Comparison of ENCODE assay signal across 10 cellular contexts in genomic region chr16:55479560-55480197, GRCh38. TPM values are rescaled to one million over a fixed set of nuclear protein-coding genes. Genes with fewer than 3 reads are reported as not detected.
DNase-seq lines count a peak whose midpoint lies in the region; ATAC-seq and TF ChIP-seq lines count a peak whose summit lies in the region.
"Had no signal": no experiment of that assay in that cellular context is flagged by ENCODE, and none has a peak within 500 bp of the region (broad histone marks: within the 10 kb centered on the region; RNA-seq: fewer than 3 reads in every experiment).

No MANE protein-coding gene starts in this region.

- TF ChIP-seq CTCF in H9 (conservative IDR thresholded peaks at IDR 0.05) (no peak), gastrocnemius medialis (IDR thresholded peaks at IDR 0.05 in 4 of 5, conservative IDR thresholded peaks at IDR 0.05 in 1 of 5) (no peak)

- no peak for DNase-seq in H9
- no peak for DNase-seq in activated T-helper 2 cell treated with anti-CD3 and anti-CD28 coated beads, Interferon-gamma antibody, Interleukin-2, Interleukin-4, amounts not matched to agents 10 μg/mL and 5 μg/mL and 100 μg/mL, durations not matched to agents 14 hours and 24 hours and 36 hours (ENCODE audit: low spot score)
- no peak for DNase-seq in gastrocnemius medialis
- DNase-seq in activated naive CD8-positive, alpha-beta T cell treated with anti-CD3 and anti-CD28 coated beads for 36 hours = no peak
- DNase-seq in HCEC 1CT = no peak
- DNase-seq: activated CD8-positive, alpha-beta memory T cell treated with anti-CD3 and anti-CD28 coated beads, Interleukin-2, amount 10 ng/mL, durations not matched to agents 7 days and 5 days; small intestine had no signal

- H3K36me3 ChIP-seq in gastrocnemius medialis = no peaks in the 10 kb centered on the region

- H3K23me2 ChIP-seq in H9 (ENCODE audit: insufficient read length, low read depth, low read length, poor library complexity, severe bottlenecking) = peaks cover 20% of the 10 kb centered on the region

- no peak overlapping the region for H2BK12ac ChIP-seq in H9 (ENCODE audit: insufficient read length, low read depth, low read length)

- H2BK5ac ChIP-seq in H9 (ENCODE audit: insufficient read length, low read length) = no peak overlapping the region

- H3K27ac ChIP-seq in H9 (ENCODE audit: insufficient read length, low read depth, low read length) (no peak overlapping the region), gastrocnemius medialis (peak overlapping the region; percentile 72 to 80 (median 74))

- no peak overlapping the region for H2AFZ ChIP-seq in H9 (ENCODE audit: low read length)

- H3K9me3 ChIP-seq in H9 (ENCODE audit: control insufficient read depth, low read depth, low read length) (no peaks in the 10 kb centered on the region), gastrocnemius medialis (no peaks in the 10 kb centered on the region)

- no peak overlapping the region for H2BK120ac ChIP-seq in H9 (ENCODE audit: low read depth, low read length, poor library complexity, severe bottlenecking)

- no peak overlapping the region for H4K5ac ChIP-seq in H9 (ENCODE audit: insufficient read length, low read depth, low read length)

- no peak overlapping the region for H2BK20ac ChIP-seq in H9 (ENCODE audit: low read depth, low read length, poor library complexity, severe bottlenecking)

- no peak overlapping the region for H3K23ac ChIP-seq in H9 (ENCODE audit: insufficient read length, low read depth, low read length)

- no peak overlapping the region for H2BK15ac ChIP-seq in H9 (ENCODE audit: low read depth, low read length)

- no CpG with 5 or more reads among the region's 28 CpGs for WGBS in H9 (ENCODE audit: extremely low coverage, insufficient read length, low lambda C conversion rate)

- H4K20me1 ChIP-seq in H9 (ENCODE audit: control insufficient read depth, insufficient read depth, insufficient read length) = no peaks in the 10 kb centered on the region

- peak overlapping the region; percentile 9 to 94 (median 79); a peak in 5 of 7 replicates for H3K27ac Mint-ChIP-seq in H9
- no peak overlapping the region for H3K27ac Mint-ChIP-seq in activated T-helper 2 cell treated with anti-CD3 and anti-CD28 coated beads, Interferon-gamma antibody, Interleukin-2, Interleukin-4, amounts not matched to agents 10 μg/mL and 5 μg/mL and 100 μg/mL, durations not matched to agents 14 hours and 24 hours and 36 hours
- no peak overlapping the region for H3K27ac Mint-ChIP-seq in activated naive CD8-positive, alpha-beta T cell treated with anti-CD3 and anti-CD28 coated beads for 36 hours
- H3K27ac Mint-ChIP-seq: activated CD8-positive, alpha-beta memory T cell treated with anti-CD3 and anti-CD28 coated beads, Interleukin-2, amount 10 ng/mL, durations not matched to agents 7 days and 5 days had no signal

- peaks cover 35% of the 10 kb centered on the region in 2 experiments for H3K4me1 Mint-ChIP-seq in H9
- H3K4me1 Mint-ChIP-seq in activated T-helper 2 cell treated with anti-CD3 and anti-CD28 coated beads, Interferon-gamma antibody, Interleukin-2, Interleukin-4, amounts not matched to agents 10 μg/mL and 5 μg/mL and 100 μg/mL, durations not matched to agents 14 hours and 24 hours and 36 hours (ENCODE audit: low read depth) = peaks cover 3% of the 10 kb centered on the region
- no peaks in the 10 kb centered on the region for H3K4me1 Mint-ChIP-seq in activated naive CD8-positive, alpha-beta T cell treated with anti-CD3 and anti-CD28 coated beads for 36 hours

- peak overlapping the region; percentile 76 to 96 for H3K4me3 Mint-ChIP-seq in H9
- peak overlapping the region; percentile 54 for H3K4me3 Mint-ChIP-seq in activated T-helper 2 cell treated with anti-CD3 and anti-CD28 coated beads, Interferon-gamma antibody, Interleukin-2, Interleukin-4, amounts not matched to agents 10 μg/mL and 5 μg/mL and 100 μg/mL, durations not matched to agents 14 hours and 24 hours and 36 hours (ENCODE audit: low read depth)
- no peak overlapping the region for H3K4me3 Mint-ChIP-seq in activated naive CD8-positive, alpha-beta T cell treated with anti-CD3 and anti-CD28 coated beads for 36 hours
- H3K4me3 Mint-ChIP-seq: activated CD8-positive, alpha-beta memory T cell treated with anti-CD3 and anti-CD28 coated beads, Interleukin-2, amount 10 ng/mL, durations not matched to agents 7 days and 5 days had no signal

- TF ChIP-seq POLR2A in gastrocnemius medialis (IDR thresholded peaks at IDR 0.05) = no peak

- H3K4me1 ChIP-seq in H9 (ENCODE audit: insufficient read depth, low read length) (no peaks in the 10 kb centered on the region; the same call in 1 of the 2 replicates), gastrocnemius medialis (peaks cover 0 to 4% of the 10 kb centered on the region in 2 donors)

- no peaks in the 10 kb centered on the region for H3K79me1 ChIP-seq in H9 (ENCODE audit: insufficient read depth, low read depth, low read length, poor library complexity, severe bottlenecking)

- intact Hi-C loops in activated T-helper 2 cell treated with anti-CD3 and anti-CD28 coated beads, Interferon-gamma antibody, Interleukin-2, Interleukin-4, amounts not matched to agents 10 μg/mL and 5 μg/mL and 100 μg/mL, durations not matched to agents 14 hours and 24 hours and 36 hours (cut with micrococcal nuclease) = loop anchor here (10.0 kb wide), 1 partner anchor 715 kb away; the partner anchor contains the start of gene GNAO1
- intact Hi-C loops in gastrocnemius medialis (cut with DNase I; ENCODE audit: low total_unique reads) = no loop called here

- in situ Hi-C loops in gastrocnemius medialis (cut with MboI; ENCODE audit: low sequenced_read_pairs in 4 of 4) = no loop called here

- no peak overlapping the region for H3K9ac ChIP-seq in H9 (ENCODE audit: extremely low read depth, insufficient read length, low read length)

- no peak overlapping the region for H4K8ac ChIP-seq in H9 (replicated peaks; ENCODE audit: insufficient read length, low read depth, low read length)

- H3K4ac ChIP-seq in H9 (ENCODE audit: low read depth, low read length) = no peak overlapping the region

- H3T11ph ChIP-seq in H9 (ENCODE audit: low read length) = no peak overlapping the region

- peak overlapping the region; percentile 78 for H3K18ac ChIP-seq in H9 (ENCODE audit: insufficient read length, low read depth, low read length)

- H2AK5ac ChIP-seq in H9 (ENCODE audit: insufficient read length, low read length) = no peak overlapping the region

- H3K4me2 ChIP-seq in H9 (ENCODE audit: insufficient read depth, insufficient read length, low read length) = peak overlapping the region; percentile 55

- peaks cover 30% of the 10 kb centered on the region for H3K27me3 ChIP-seq in H9 (ENCODE audit: insufficient read depth, low read length)
- H3K27me3 ChIP-seq in gastrocnemius medialis = peaks cover 12 to 26% (median 14%) of the 10 kb centered on the region in 3 donors

- peak overlapping the region; percentile 40 for H3K4me3 ChIP-seq in iPS-11a (ENCODE audit: low read depth, low read length)
- H3K4me3 ChIP-seq in gastrocnemius medialis = peak overlapping the region; percentile 47 to 60 (median 54)

- peak overlapping the region; percentile 94 for H3K14ac ChIP-seq in H9 (ENCODE audit: insufficient read depth, low read length)

- peaks cover 81% of the 10 kb centered on the region for H3K27me3 Mint-ChIP-seq in H9 (ENCODE audit: low read depth)
- peaks cover 39% of the 10 kb centered on the region for H3K27me3 Mint-ChIP-seq in activated T-helper 2 cell treated with anti-CD3 and anti-CD28 coated beads, Interferon-gamma antibody, Interleukin-2, Interleukin-4, amounts not matched to agents 10 μg/mL and 5 μg/mL and 100 μg/mL, durations not matched to agents 14 hours and 24 hours and 36 hours (ENCODE audit: low read depth)
- peaks cover 41% of the 10 kb centered on the region for H3K27me3 Mint-ChIP-seq in activated naive CD8-positive, alpha-beta T cell treated with anti-CD3 and anti-CD28 coated beads for 36 hours

- H4K91ac ChIP-seq in H9 (ENCODE audit: insufficient read length, low read depth, low read length) = no peak overlapping the region

- no peak overlapping the region for H3K56ac ChIP-seq in H9 (ENCODE audit: insufficient read length, low read depth, low read length)

- ATAC-seq in gastrocnemius medialis (no peak), GM19328 (IDR thresholded peaks at IDR 0.05; ENCODE audit: unreplicated experiment) (no peak)
- no peak for ATAC-seq in activated CD4-positive, CD25-positive, alpha-beta regulatory T cell treated with anti-CD3 and anti-CD28 coated beads, Interleukin-2, amount 50 U/mL, for 24 hours
- ATAC-seq: activated CD8-positive, alpha-beta memory T cell treated with anti-CD3 and anti-CD28 coated beads, Interleukin-2, amount 10 ng/mL, durations not matched to agents 7 days and 5 days had no signal

- peaks cover 5 to 7% (median 7%) of the 10 kb centered on the region in 3 experiments; a peak in 6 of 7 replicates for H3K36me3 Mint-ChIP-seq in H9 (ENCODE audit: insufficient read depth in 1 of 3, low read depth in 3 of 3)
- no peaks in the 10 kb centered on the region for H3K36me3 Mint-ChIP-seq in activated T-helper 2 cell treated with anti-CD3 and anti-CD28 coated beads, Interferon-gamma antibody, Interleukin-2, Interleukin-4, amounts not matched to agents 10 μg/mL and 5 μg/mL and 100 μg/mL, durations not matched to agents 14 hours and 24 hours and 36 hours (ENCODE audit: low read depth)
- no peaks in the 10 kb centered on the region for H3K36me3 Mint-ChIP-seq in activated naive CD8-positive, alpha-beta T cell treated with anti-CD3 and anti-CD28 coated beads for 36 hours
- H3K36me3 Mint-ChIP-seq: activated CD8-positive, alpha-beta memory T cell treated with anti-CD3 and anti-CD28 coated beads, Interleukin-2, amount 10 ng/mL, durations not matched to agents 7 days and 5 days had no signal

- H3K9me3 Mint-ChIP-seq in H9 = peaks cover 0 to 2% of the 10 kb centered on the region in 2 experiments; a peak in 3 of 5 replicates
- H3K9me3 Mint-ChIP-seq in activated T-helper 2 cell treated with anti-CD3 and anti-CD28 coated beads, Interferon-gamma antibody, Interleukin-2, Interleukin-4, amounts not matched to agents 10 μg/mL and 5 μg/mL and 100 μg/mL, durations not matched to agents 14 hours and 24 hours and 36 hours = no peaks in the 10 kb centered on the region
- H3K9me3 Mint-ChIP-seq in activated naive CD8-positive, alpha-beta T cell treated with anti-CD3 and anti-CD28 coated beads for 36 hours = no peaks in the 10 kb centered on the region

- no peaks in the 10 kb centered on the region for H3K79me2 ChIP-seq in H9 (ENCODE audit: insufficient read depth, low read length)

RNA-seq across cellular contexts. Expression of gene MMP2, which starts 0.7 kb away (rescaled TPM):
- total RNA-seq in H9 (2021) (22.4 and 23.1 TPM in 2 replicates), gastrocnemius medialis (100 to 1,000 TPM in 1 of 4 donors, 10 to 100 TPM in 3; 26.6 to 119 (median 55.6) TPM)
- 0.11 and 0.34 TPM in 2 replicates for total RNA-seq in activated T-helper 2 cell treated with anti-CD3 and anti-CD28 coated beads, Interferon-gamma antibody, Interleukin-2, Interleukin-4, amounts not matched to agents 10 μg/mL and 5 μg/mL and 100 μg/mL, durations not matched to agents 14 hours and 24 hours and 36 hours
- total RNA-seq in activated naive CD8-positive, alpha-beta T cell treated with anti-CD3 and anti-CD28 coated beads for 36 hours = not detected
- total RNA-seq: activated CD8-positive, alpha-beta memory T cell treated with anti-CD3 and anti-CD28 coated beads, Interleukin-2, amount 10 ng/mL, durations not matched to agents 7 days and 5 days had no signal

RNA-seq across cellular contexts. Expression of gene LPCAT2, which starts 29.2 kb away (rescaled TPM):
- total RNA-seq in H9 (2021) (2.5 and 2.8 TPM in 2 replicates), gastrocnemius medialis (1 to 10 TPM; 1.2 to 6.7 (median 4.7) TPM)
- total RNA-seq in activated T-helper 2 cell treated with anti-CD3 and anti-CD28 coated beads, Interferon-gamma antibody, Interleukin-2, Interleukin-4, amounts not matched to agents 10 μg/mL and 5 μg/mL and 100 μg/mL, durations not matched to agents 14 hours and 24 hours and 36 hours = 4.1 and 4.7 TPM in 2 replicates
- total RNA-seq in activated naive CD8-positive, alpha-beta T cell treated with anti-CD3 and anti-CD28 coated beads for 36 hours = under 1 TPM; 0.08 to 0.29 TPM

Comparison
In these comparisons a context has a peak if more than half of its experiments do, and no peak if none do; other contexts are left out.
1. H3K27ac Mint-ChIP-seq: peak in H9 (3 of 3); none in activated T-helper 2 cell treated with anti-CD3 and anti-CD28 coated beads, Interferon-gamma antibody, Interleukin-2, Interleukin-4, amounts not matched to agents 10 μg/mL and 5 μg/mL and 100 μg/mL, durations not matched to agents 14 hours and 24 hours and 36 hours (single experiment) and activated naive CD8-positive, alpha-beta T cell treated with anti-CD3 and anti-CD28 coated beads for 36 hours (single experiment).
2. RNA of gene MMP2, which starts 0.7 kb away (total RNA-seq): 26.6 to 119 TPM in gastrocnemius medialis and 22.4 to 23.1 TPM in H9; 0.11 to 0.34 TPM in activated T-helper 2 cell treated with anti-CD3 and anti-CD28 coated beads, Interferon-gamma antibody, Interleukin-2, Interleukin-4, amounts not matched to agents 10 μg/mL and 5 μg/mL and 100 μg/mL, durations not matched to agents 14 hours and 24 hours and 36 hours and not detected in activated naive CD8-positive, alpha-beta T cell treated with anti-CD3 and anti-CD28 coated beads for 36 hours; every median in the first group is over 10 times any median in the second.